Comparison of ENCODE assay signal across 19 cellular contexts in genomic region chr10:51341216-51341615, GRCh38.
DNase-seq lines count a peak whose midpoint lies in the region; ATAC-seq and TF ChIP-seq lines count a peak whose summit lies in the region.
"Had no signal": no experiment of that assay in that cellular context is flagged by ENCODE, and none has a peak within 500 bp of the region (broad histone marks: within the 10 kb centered on the region; RNA-seq: fewer than 3 reads in every experiment).

No MANE protein-coding gene starts in this region.

- H3K9me3 Mint-ChIP-seq in CD8-positive, alpha-beta T cell: no peaks in the 10 kb centered on the region
- H3K9me3 Mint-ChIP-seq in activated naive CD4-positive, alpha-beta T cell treated with anti-CD3 and anti-CD28 coated beads, Interleukin-2, amount 10 ng/mL, durations not matched to agents 7 days and 5 days: no peaks in the 10 kb centered on the region
- H3K9me3 Mint-ChIP-seq: activated naive CD8-positive, alpha-beta T cell treated with anti-CD3 and anti-CD28 coated beads, Interleukin-2, amount 50 U/mL, for 24 hours; HFFc6; stimulated activated naive CD8-positive, alpha-beta T cell treated with anti-CD3 and anti-CD28 coated beads, Interleukin-15, Interleukin-2, amounts not matched to agents 100 ng/mL and 50 ng/mL, for 24 hours had no signal

- no peaks in the 10 kb centered on the region for H3K9me3 ChIP-seq in CD8-positive, alpha-beta T cell (ENCODE audit: low read length)

- H3K36me3 ChIP-seq in CD8-positive, alpha-beta T cell (ENCODE audit: insufficient read depth, low read length): no peaks in the 10 kb centered on the region

- in situ Hi-C loops in astrocyte of the spinal cord (cut with HindIII; ENCODE audit: low sequenced_read_pairs): no loop called here

- H3K27ac ChIP-seq in CD8-positive, alpha-beta T cell (ENCODE audit: low read depth, low read length): no peak overlapping the region
- H3K27ac ChIP-seq: C4-2B had no signal

- no peaks in the 10 kb centered on the region for H3K4me1 ChIP-seq in CD8-positive, alpha-beta T cell (ENCODE audit: insufficient read depth, low read length)

- H3K36me3 Mint-ChIP-seq in CD8-positive, alpha-beta T cell: no peaks in the 10 kb centered on the region
- H3K36me3 Mint-ChIP-seq in activated naive CD4-positive, alpha-beta T cell treated with anti-CD3 and anti-CD28 coated beads, Interleukin-2, amount 10 ng/mL, durations not matched to agents 7 days and 5 days: no peaks in the 10 kb centered on the region

- POLR2A ChIA-PET in CD8-positive, alpha-beta T cell (lab: Charles Lee): no interaction called here

- no peaks in the 10 kb centered on the region for H3K27me3 Mint-ChIP-seq in CD8-positive, alpha-beta T cell (ENCODE audit: low read depth)
- H3K27me3 Mint-ChIP-seq in activated naive CD4-positive, alpha-beta T cell treated with anti-CD3 and anti-CD28 coated beads, Interleukin-2, amount 10 ng/mL, durations not matched to agents 7 days and 5 days: no peaks in the 10 kb centered on the region
- H3K27me3 Mint-ChIP-seq: activated naive CD8-positive, alpha-beta T cell treated with anti-CD3 and anti-CD28 coated beads, Interleukin-2, amount 50 U/mL, for 24 hours; stimulated activated naive CD8-positive, alpha-beta T cell treated with anti-CD3 and anti-CD28 coated beads, Interleukin-15, Interleukin-2, amounts not matched to agents 100 ng/mL and 50 ng/mL, for 24 hours had no signal

- DNase-seq in CD8-positive, alpha-beta T cell: no peak
- DNase-seq in OCI-M1 (lab: John Stamatoyannopoulos, UW): peak; percentile 83
- peak; percentile 45 for DNase-seq in astrocyte of the spinal cord (ENCODE audit: low read depth, low spot score)
- DNase-seq in glomerular visceral epithelial cell (ENCODE audit: extremely low spot score): peak; percentile 2
- DNase-seq in activated naive CD4-positive, alpha-beta T cell treated with anti-CD3 and anti-CD28 coated beads, Interleukin-2, amount 10 ng/mL, durations not matched to agents 7 days and 5 days: no peak
- DNase-seq in mucosa of gallbladder (ENCODE audit: low spot score): no peak
- no peak for DNase-seq in activated CD4-positive, alpha-beta T cell treated with anti-CD3 and anti-CD28 coated beads, Interleukin-2, amount 50 U/mL, for 1 hour
- no peak for DNase-seq in stimulated activated naive CD8-positive, alpha-beta T cell treated with anti-CD3 and anti-CD28 coated beads, Interleukin-15, Interleukin-2, amounts not matched to agents 100 U/mL and 50 U/mL, for 24 hours
- DNase-seq: activated naive CD8-positive, alpha-beta T cell treated with anti-CD3 and anti-CD28 coated beads, Interleukin-2, amount 50 U/mL, for 24 hours; DMS153; HFFc6; islet precursor cell; NCI-H1436 treated with DMSO at 0.1 percent for 48 hours; NCI-H226; NK-92 treated with Interleukin-12 subunit alpha and Interleukin-12 subunit beta, amount 100 ng/mL, for 24 hours; stimulated activated CD4-positive, alpha-beta T cell treated with anti-CD3 and anti-CD28 coated beads, Interleukin-15, amount 100 ng/mL, for 24 hours; SW 1271 had no signal

- peaks cover 1% of the 10 kb centered on the region for H3K4me1 Mint-ChIP-seq in CD8-positive, alpha-beta T cell (ENCODE audit: low read depth)
- H3K4me1 Mint-ChIP-seq in activated naive CD4-positive, alpha-beta T cell treated with anti-CD3 and anti-CD28 coated beads, Interleukin-2, amount 10 ng/mL, durations not matched to agents 7 days and 5 days: no peaks in the 10 kb centered on the region

- peak overlapping the region; percentile 37 for H3K27ac Mint-ChIP-seq in CD8-positive, alpha-beta T cell
- no peak overlapping the region for H3K27ac Mint-ChIP-seq in activated naive CD4-positive, alpha-beta T cell treated with anti-CD3 and anti-CD28 coated beads, Interleukin-2, amount 10 ng/mL, durations not matched to agents 7 days and 5 days
- H3K27ac Mint-ChIP-seq: activated naive CD8-positive, alpha-beta T cell treated with anti-CD3 and anti-CD28 coated beads, Interleukin-2, amount 50 U/mL, for 24 hours; HFFc6; stimulated activated naive CD8-positive, alpha-beta T cell treated with anti-CD3 and anti-CD28 coated beads, Interleukin-15, Interleukin-2, amounts not matched to agents 100 ng/mL and 50 ng/mL, for 24 hours had no signal

- H3K4me3 ChIP-seq in CD8-positive, alpha-beta T cell (ENCODE audit: low read depth, low read length): no peak overlapping the region
- H3K4me3 ChIP-seq in astrocyte of the spinal cord (ENCODE audit: low read depth, low read length): no peak overlapping the region

- intact Hi-C loops in CD8-positive, alpha-beta T cell (cut with DNase I, micrococcal nuclease): no loop called here

- no peaks in the 10 kb centered on the region for H3K27me3 ChIP-seq in CD8-positive, alpha-beta T cell (ENCODE audit: insufficient read depth, low read length)

- H3K4me3 Mint-ChIP-seq in CD8-positive, alpha-beta T cell: no peak overlapping the region
- H3K4me3 Mint-ChIP-seq in activated naive CD4-positive, alpha-beta T cell treated with anti-CD3 and anti-CD28 coated beads, Interleukin-2, amount 10 ng/mL, durations not matched to agents 7 days and 5 days: no peak overlapping the region
- H3K4me3 Mint-ChIP-seq: activated naive CD8-positive, alpha-beta T cell treated with anti-CD3 and anti-CD28 coated beads, Interleukin-2, amount 50 U/mL, for 24 hours; HFFc6; stimulated activated naive CD8-positive, alpha-beta T cell treated with anti-CD3 and anti-CD28 coated beads, Interleukin-15, Interleukin-2, amounts not matched to agents 100 ng/mL and 50 ng/mL, for 24 hours had no signal

- ATAC-seq in CD8-positive, alpha-beta T cell: no peak
- ATAC-seq in stimulated activated naive CD8-positive, alpha-beta T cell treated with anti-CD3 and anti-CD28 coated beads, Interleukin-15, Interleukin-2, amounts not matched to agents 100 U/mL and 50 U/mL, for 24 hours: no peak
- ATAC-seq: activated naive CD8-positive, alpha-beta T cell treated with anti-CD3 and anti-CD28 coated beads, Interleukin-2, amount 50 U/mL, for 24 hours had no signal

- CTCF ChIA-PET in CD8-positive, alpha-beta T cell (lab: Charles Lee): no interaction called here
- CTCF ChIA-PET in activated naive CD4-positive, alpha-beta T cell treated with anti-CD3 and anti-CD28 coated beads, Interleukin-2, amount 10 ng/mL, durations not matched to agents 7 days and 5 days (lab: Charles Lee): no interaction called here

- TF ChIP-seq CTCF in CD8-positive, alpha-beta T cell (IDR thresholded peaks at IDR 0.05): no peak
- TF ChIP-seq CTCF in astrocyte of the spinal cord (IDR thresholded peaks at IDR 0.05; ENCODE audit: low read depth, low read length): no peak

Comparison
In these comparisons a context has a peak if more than half of its experiments do, and no peak if none do; other contexts are left out.
1. DNase-seq: peak in OCI-M1 (single experiment), astrocyte of the spinal cord (single experiment) and glomerular visceral epithelial cell (single experiment); none in CD8-positive, alpha-beta T cell (0 of 7), activated naive CD4-positive, alpha-beta T cell treated with anti-CD3 and anti-CD28 coated beads, Interleukin-2, amount 10 ng/mL, durations not matched to agents 7 days and 5 days (single experiment), mucosa of gallbladder (single experiment), activated CD4-positive, alpha-beta T cell treated with anti-CD3 and anti-CD28 coated beads, Interleukin-2, amount 50 U/mL, for 1 hour (single experiment) and stimulated activated naive CD8-positive, alpha-beta T cell treated with anti-CD3 and anti-CD28 coated beads, Interleukin-15, Interleukin-2, amounts not matched to agents 100 U/mL and 50 U/mL, for 24 hours (single experiment).